Comparison of ENCODE assay signal across 14 cellular contexts in genomic region chr2:235688511-235689426, GRCh38.
DNase-seq lines count a peak whose midpoint lies in the region; ATAC-seq and TF ChIP-seq lines count a peak whose summit lies in the region.
"Had no signal": no experiment of that assay in that cellular context is flagged by ENCODE, and none has a peak within 500 bp of the region (broad histone marks: within the 10 kb centered on the region; RNA-seq: fewer than 3 reads in every experiment).

No MANE protein-coding gene starts in this region.

- peaks cover 67% of the 10 kb centered on the region for H3K4me1 Mint-ChIP-seq in WTC11
- H3K4me1 Mint-ChIP-seq: IgD-negative memory B cell had no signal

- CTCF ChIA-PET in WTC11 (lab: Charles Lee): no interaction called here

- H3K27ac ChIP-seq in mucosa of rectum (ENCODE audit: low read depth in 2 of 2, low read length in 2 of 2) (peak overlapping the region; percentile 69 to 83), temporal lobe (ENCODE audit: low read depth, low read length) (peak overlapping the region; percentile 47)

- POLR2A ChIA-PET in WTC11 (lab: Charles Lee): no interaction called here

- H3K4me3 Mint-ChIP-seq in WTC11: no peak overlapping the region
- H3K4me3 Mint-ChIP-seq: IgD-negative memory B cell had no signal

- no peaks in the 10 kb centered on the region for H3K27me3 ChIP-seq in mucosa of rectum (ENCODE audit: control insufficient read depth in 2 of 2, insufficient read depth in 2 of 2, low read length in 2 of 2)

- peak overlapping the region in 1 of 2 donors; percentile 47 for H3K9ac ChIP-seq in mucosa of rectum (ENCODE audit: low read depth in 1 of 2, low read length in 2 of 2)

- peaks cover 26 to 28% of the 10 kb centered on the region in 2 donors for H3K4me1 ChIP-seq in mucosa of rectum (ENCODE audit: control insufficient read depth in 2 of 2, insufficient read depth in 2 of 2, low read length in 2 of 2)

- ATAC-seq in WTC11: no peak

- peaks cover 2% of the 10 kb centered on the region; the same call in 1 of the 2 replicates for H3K36me3 Mint-ChIP-seq in WTC11
- H3K36me3 Mint-ChIP-seq: IgD-negative memory B cell had no signal

- no peak for TF ChIP-seq CTCF in WTC11 (IDR thresholded peaks at IDR 0.05)

- H3K27me3 Mint-ChIP-seq in WTC11 (ENCODE audit: low read depth): no peaks in the 10 kb centered on the region

- H3K9me3 Mint-ChIP-seq in WTC11: no peaks in the 10 kb centered on the region
- H3K9me3 Mint-ChIP-seq: IgD-negative memory B cell had no signal

- H3K9me3 ChIP-seq in mucosa of rectum (ENCODE audit: control insufficient read depth in 2 of 2, low read length in 2 of 2): no peaks in the 10 kb centered on the region

- peak overlapping the region; percentile 63 for H3K27ac Mint-ChIP-seq in WTC11
- H3K27ac Mint-ChIP-seq: IgD-negative memory B cell had no signal

- TF ChIP-seq POLR2A in erythroblast (IDR thresholded peaks at IDR 0.05; ENCODE audit: low read length): no peak

- H3K36me3 ChIP-seq in mucosa of rectum (ENCODE audit: control insufficient read depth in 2 of 2, insufficient read depth in 2 of 2, low read length in 2 of 2): no peaks in the 10 kb centered on the region

- peak overlapping the region in 1 of 2 donors; percentile 27 for H3K4me3 ChIP-seq in mucosa of rectum (ENCODE audit: low read length in 2 of 2)

- DNase-seq in WTC11 (ENCODE audit: low spot score): no peak
- DNase-seq in erythroblast (lab: John Stamatoyannopoulos, UW): peak; percentile 23 to 37
- no peak for DNase-seq in NCI-H774 (lab: John Stamatoyannopoulos, UW)
- no peak for DNase-seq in RKO (ENCODE audit: low spot score)
- DNase-seq in Kasumi-1 (lab: John Stamatoyannopoulos, UW): no peak
- DNase-seq: AML-193, H7, MV-4-11, NCI-H1436, NCI-H2081, NCI-H524 treated with DMSO at 0.1 percent for 48 hours had no signal

TF ChIP-seq in WTC11, 78 proteins besides CTCF, POLR2A, EP300 and RAD21:
- TF ChIP-seq, protein P1, sequence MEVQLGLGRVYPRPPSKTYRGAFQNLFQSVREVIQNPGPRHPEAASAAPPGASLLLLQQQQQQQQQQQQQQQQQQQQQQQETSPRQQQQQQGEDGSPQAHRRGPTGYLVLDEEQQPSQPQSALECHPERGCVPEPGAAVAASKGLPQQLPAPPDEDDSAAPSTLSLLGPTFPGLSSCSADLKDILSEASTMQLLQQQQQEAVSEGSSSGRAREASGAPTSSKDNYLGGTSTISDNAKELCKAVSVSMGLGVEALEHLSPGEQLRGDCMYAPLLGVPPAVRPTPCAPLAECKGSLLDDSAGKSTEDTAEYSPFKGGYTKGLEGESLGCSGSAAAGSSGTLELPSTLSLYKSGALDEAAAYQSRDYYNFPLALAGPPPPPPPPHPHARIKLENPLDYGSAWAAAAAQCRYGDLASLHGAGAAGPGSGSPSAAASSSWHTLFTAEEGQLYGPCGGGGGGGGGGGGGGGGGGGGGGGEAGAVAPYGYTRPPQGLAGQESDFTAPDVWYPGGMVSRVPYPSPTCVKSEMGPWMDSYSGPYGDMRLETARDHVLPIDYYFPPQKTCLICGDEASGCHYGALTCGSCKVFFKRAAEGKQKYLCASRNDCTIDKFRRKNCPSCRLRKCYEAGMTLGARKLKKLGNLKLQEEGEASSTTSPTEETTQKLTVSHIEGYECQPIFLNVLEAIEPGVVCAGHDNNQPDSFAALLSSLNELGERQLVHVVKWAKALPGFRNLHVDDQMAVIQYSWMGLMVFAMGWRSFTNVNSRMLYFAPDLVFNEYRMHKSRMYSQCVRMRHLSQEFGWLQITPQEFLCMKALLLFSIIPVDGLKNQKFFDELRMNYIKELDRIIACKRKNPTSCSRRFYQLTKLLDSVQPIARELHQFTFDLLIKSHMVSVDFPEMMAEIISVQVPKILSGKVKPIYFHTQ (CRISPR knock-in tag; IDR thresholded peaks at IDR 0.05): no peak
- TF ChIP-seq TEAD1 (CRISPR knock-in tag; IDR thresholded peaks at IDR 0.05) (no peak), NR2C2 (CRISPR knock-in tag; IDR thresholded peaks at IDR 0.05) (no peak), ATF3 (CRISPR knock-in tag; conservative IDR thresholded peaks at IDR 0.05) (no peak), CREB1 (CRISPR knock-in tag; IDR thresholded peaks at IDR 0.05) (no peak), ZBTB21 (CRISPR knock-in tag; IDR thresholded peaks at IDR 0.05; ENCODE audit: borderline replicate concordance) (no peak), SOX15 (CRISPR knock-in tag; IDR thresholded peaks at IDR 0.05) (no peak)
TF ChIP-seq in WTC11: peak in this region for 0.

Comparison
In these comparisons a context has a peak if more than half of its experiments do, and no peak if none do; other contexts are left out.
1. DNase-seq: peak in erythroblast (2 of 2); none in WTC11 (single experiment), NCI-H774 (single experiment), RKO (single experiment) and Kasumi-1 (0 of 2).